7 cellular contexts compared by ENCODE assay signal in the genomic region with DNA sequence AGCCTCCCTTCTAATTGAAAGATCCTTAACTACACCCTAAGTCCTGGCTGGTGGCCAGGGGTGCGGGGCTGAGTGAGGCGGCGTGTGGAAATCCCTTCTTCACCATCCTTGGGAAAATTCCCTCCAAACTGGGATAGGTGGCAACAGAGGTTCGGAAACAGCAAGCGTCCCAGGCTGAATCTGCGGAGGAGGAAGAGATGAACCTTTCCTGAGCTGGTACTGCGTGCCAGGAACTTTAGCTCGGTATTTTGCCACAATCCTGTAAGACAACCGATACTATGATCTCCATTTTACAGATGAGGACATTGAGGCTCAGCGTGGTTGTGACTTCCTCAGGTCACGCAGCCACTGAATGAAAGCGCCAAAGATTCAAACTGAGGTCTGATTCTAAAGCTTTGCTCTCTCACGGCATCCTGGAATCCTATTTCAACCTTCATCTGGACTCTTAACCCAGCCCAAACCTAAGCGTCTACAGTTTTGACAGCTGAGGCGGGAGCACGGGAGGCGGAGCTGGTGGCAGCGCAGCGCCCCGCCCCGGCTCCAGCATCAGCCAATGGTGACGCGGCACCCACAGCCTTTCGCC. TPM values are rescaled to one million over a fixed set of nuclear protein-coding genes. Genes with fewer than 3 reads are reported as not detected.
DNase-seq lines count a peak whose midpoint lies in the region; ATAC-seq and FAIRE-seq lines count a peak whose summit lies in the region.

No MANE protein-coding gene starts in this region.

- H3K36me3 Mint-ChIP-seq in dendritic cell treated with granulocyte-macrophage colony-stimulating factor and Interleukin-4, amounts not matched to agents 40 ng/mL and 50 ng/mL, for 4 days (ENCODE audit: low read depth) = peaks cover 41% of the 10 kb centered on the region
- peaks cover 5 to 15% (median 11%) of the 10 kb centered on the region in 3 donors for H3K36me3 Mint-ChIP-seq in naive thymus-derived CD8-positive, alpha-beta T cell

- H3K36me3 ChIP-seq in KOPT-K1 (ENCODE audit: insufficient read depth, low read length) = no peaks in the 10 kb centered on the region

- FAIRE-seq in GM19239 (lab: Jason Lieb, UNC) = no peak

- no peaks in the 10 kb centered on the region for H3K27me3 Mint-ChIP-seq in dendritic cell treated with granulocyte-macrophage colony-stimulating factor and Interleukin-4, amounts not matched to agents 40 ng/mL and 50 ng/mL, for 4 days
- no peaks in the 10 kb centered on the region for H3K27me3 Mint-ChIP-seq in naive thymus-derived CD8-positive, alpha-beta T cell

- peak overlapping the region; percentile 77 for H3K4me3 Mint-ChIP-seq in dendritic cell treated with granulocyte-macrophage colony-stimulating factor and Interleukin-4, amounts not matched to agents 40 ng/mL and 50 ng/mL, for 4 days
- peak overlapping the region; percentile 76 to 91 (median 90) for H3K4me3 Mint-ChIP-seq in naive thymus-derived CD8-positive, alpha-beta T cell

- H3K27ac Mint-ChIP-seq in dendritic cell treated with granulocyte-macrophage colony-stimulating factor and Interleukin-4, amounts not matched to agents 40 ng/mL and 50 ng/mL, for 4 days = peak overlapping the region; percentile 91
- H3K27ac Mint-ChIP-seq in naive thymus-derived CD8-positive, alpha-beta T cell = peak overlapping the region; percentile 92 to 98 (median 96)

- ATAC-seq in GM19395 (IDR thresholded peaks at IDR 0.05; ENCODE audit: unreplicated experiment) (peak; percentile 15), HG03342 (IDR thresholded peaks at IDR 0.05; ENCODE audit: unreplicated experiment) (no peak), GM18873 (IDR thresholded peaks at IDR 0.05; ENCODE audit: low FRiP score, unreplicated experiment) (no peak)
- no peak for ATAC-seq in naive thymus-derived CD8-positive, alpha-beta T cell

- POLR2A ChIA-PET in naive thymus-derived CD8-positive, alpha-beta T cell (lab: Charles Lee) = interaction anchor here (0.8 to 2.0 kb wide), 16 partner anchors 9 to 675 kb away, joined by 3 to 17 read pairs (median 4); partner anchors contain the start of genes HEATR3 and SNX20

- no peaks in the 10 kb centered on the region for H3K9me3 ChIP-seq in KOPT-K1 (ENCODE audit: insufficient read depth, low read length, poor library complexity, severe bottlenecking)

- peak overlapping the region; percentile 30 for H3K27ac ChIP-seq in KOPT-K1 (ENCODE audit: low read depth, low read length, poor library complexity, severe bottlenecking)

- peaks cover 76% of the 10 kb centered on the region for H3K4me1 Mint-ChIP-seq in dendritic cell treated with granulocyte-macrophage colony-stimulating factor and Interleukin-4, amounts not matched to agents 40 ng/mL and 50 ng/mL, for 4 days (ENCODE audit: low read depth)
- H3K4me1 Mint-ChIP-seq in naive thymus-derived CD8-positive, alpha-beta T cell = peaks cover 21 to 55% (median 43%) of the 10 kb centered on the region in 4 donors

- H3K9me3 Mint-ChIP-seq in dendritic cell treated with granulocyte-macrophage colony-stimulating factor and Interleukin-4, amounts not matched to agents 40 ng/mL and 50 ng/mL, for 4 days = no peaks in the 10 kb centered on the region
- no peaks in the 10 kb centered on the region for H3K9me3 Mint-ChIP-seq in naive thymus-derived CD8-positive, alpha-beta T cell

- DNase-seq in naive thymus-derived CD8-positive, alpha-beta T cell = no peak
- DNase-seq in GM19239 (ENCODE audit: insufficient read length, low spot score) = no peak

- intact Hi-C loops in dendritic cell treated with granulocyte-macrophage colony-stimulating factor and Interleukin-4, amounts not matched to agents 40 ng/mL and 50 ng/mL, for 4 days (cut with micrococcal nuclease) = loop anchor here (1.0 to 10.0 kb wide), 5 partner anchors 32 to 377 kb away; partner anchors contain the start of genes BRD7 and NKD1

RNA-seq across cellular contexts. Expression of gene CYLD, which starts 0.6 kb away (rescaled TPM):
- total RNA-seq in naive thymus-derived CD8-positive, alpha-beta T cell = 100 to 1,000 TPM; 195 to 203 TPM
- 100 to 1,000 TPM; 106 to 131 (median 107) TPM for polyA plus RNA-seq in naive thymus-derived CD8-positive, alpha-beta T cell

RNA-seq across cellular contexts. Expression of gene NOD2, which starts 47.9 kb away (rescaled TPM):
- total RNA-seq in naive thymus-derived CD8-positive, alpha-beta T cell = under 1 TPM; 0.08 to 0.49 TPM
- polyA plus RNA-seq in naive thymus-derived CD8-positive, alpha-beta T cell = under 1 TPM in 2 of 3 donors, not detected in 1; 0.33 to 0.51 TPM
